8 cellular contexts compared by ENCODE assay signal in the genomic region with DNA sequence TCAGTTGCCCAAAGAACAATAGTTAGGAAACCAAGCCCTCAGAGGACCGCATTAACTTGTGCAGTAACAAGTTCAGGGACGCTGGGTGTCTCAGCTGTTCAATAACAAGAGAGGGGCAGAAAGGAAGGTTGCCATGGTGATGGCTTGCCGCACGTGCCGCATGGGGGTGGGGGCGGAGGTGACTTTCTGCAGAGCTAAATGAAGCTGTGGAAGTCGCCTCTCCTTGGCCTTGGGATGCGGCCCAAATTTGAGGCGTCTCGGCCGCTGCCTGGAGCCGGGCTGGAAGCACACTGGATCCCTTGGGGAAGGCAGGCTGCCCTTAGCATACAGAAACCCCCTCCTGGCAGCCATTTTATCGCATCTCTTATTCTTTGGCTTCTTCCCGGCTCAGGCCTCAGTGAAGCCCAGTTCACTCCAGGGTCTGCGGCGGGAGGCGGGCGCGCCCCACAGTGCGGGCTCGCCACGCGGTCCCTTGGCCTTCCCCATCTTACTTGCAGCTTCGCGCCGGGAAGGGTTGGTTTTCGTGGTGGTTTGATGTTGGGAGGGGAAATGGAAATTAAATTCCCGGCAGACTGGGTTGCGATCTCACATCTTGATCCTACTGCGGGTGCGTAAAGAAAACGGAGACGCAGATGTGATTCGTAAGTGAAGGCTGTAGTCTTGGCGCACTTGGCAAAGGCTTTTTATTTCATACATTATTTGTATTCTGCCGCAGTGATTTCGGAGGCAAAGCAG.
DNase-seq lines count a peak whose midpoint lies in the region; ATAC-seq, FAIRE-seq and TF ChIP-seq lines count a peak whose summit lies in the region.

No MANE protein-coding gene starts in this region.

- dilution Hi-C loops in endothelial cell of umbilical vein (cut with MboI; ENCODE audit: extremely low pct_ligation_motif_present, low sequenced_read_pairs), result no loop called here

- no peaks in the 10 kb centered on the region for H3K9me1 ChIP-seq in endothelial cell of umbilical vein (replicated peaks; ENCODE audit: control insufficient read depth, extremely low read depth, insufficient read depth, low read length)

- POLR2A ChIA-PET in endothelial cell of umbilical vein (lab: Charles Lee), result interaction anchor here (0.6 kb wide), 1 partner anchor 36 kb away, joined by 3 read pairs; no protein-coding TSS in a partner anchor

- H3K9me2 ChIP-seq in hepatocyte (replicated peaks; ENCODE audit: insufficient read depth), result no peaks in the 10 kb centered on the region

- no peaks in the 10 kb centered on the region for H4K20me1 ChIP-seq in endothelial cell of umbilical vein (replicated peaks; ENCODE audit: control insufficient read depth, extremely low read depth, insufficient read depth, low read length)
- no peaks in the 10 kb centered on the region for H4K20me1 ChIP-seq in hepatocyte (ENCODE audit: insufficient read depth, poor library complexity, severe bottlenecking)

- H3K79me2 ChIP-seq in endothelial cell of umbilical vein (ENCODE audit: control insufficient read depth, insufficient read depth, low read length), result no peaks in the 10 kb centered on the region
- H3K79me2 ChIP-seq in hepatocyte, result no peaks in the 10 kb centered on the region

- H3K27ac ChIP-seq in endothelial cell of umbilical vein (ENCODE audit: insufficient read depth, low read depth, low read length), result peak overlapping the region; percentile 32
- H3K27ac ChIP-seq in aorta (ENCODE audit: low read depth in 1 of 2, low read length in 2 of 2), result no peak overlapping the region
- no peak overlapping the region for H3K27ac ChIP-seq in hepatocyte

- CTCF ChIA-PET in endothelial cell of umbilical vein (lab: Charles Lee), result interaction anchor here (1.0 to 2.7 kb wide), 4 partner anchors 27 to 355 kb away, joined by 3 to 12 read pairs (median 6); a partner anchor contains a TSS

- H3K27me3 ChIP-seq in endothelial cell of umbilical vein (ENCODE audit: control insufficient read depth in 2 of 2, insufficient read depth in 2 of 2, low read length in 2 of 2), result no peaks in the 10 kb centered on the region
- no peaks in the 10 kb centered on the region for H3K27me3 ChIP-seq in aorta (ENCODE audit: control insufficient read depth in 1 of 2, insufficient read depth in 2 of 2, low read length in 1 of 2)
- no peaks in the 10 kb centered on the region for H3K27me3 ChIP-seq in hepatocyte

- peak overlapping the region; percentile 72 for H2AFZ ChIP-seq in endothelial cell of umbilical vein (ENCODE audit: low read depth, low read length)
- no peak overlapping the region for H2AFZ ChIP-seq in hepatocyte

- peak overlapping the region; percentile 63 for H3K9ac ChIP-seq in endothelial cell of umbilical vein (replicated peaks; ENCODE audit: extremely low read depth, insufficient read depth, low read length)

- H3K36me3 ChIP-seq in endothelial cell of umbilical vein (ENCODE audit: control insufficient read depth in 2 of 2, extremely low read depth in 1 of 2, insufficient read depth in 2 of 2, low read length in 2 of 2), result no peaks in the 10 kb centered on the region
- H3K36me3 ChIP-seq in aorta (ENCODE audit: control insufficient read depth in 1 of 2, insufficient read depth in 2 of 2, low read length in 1 of 2), result no peaks in the 10 kb centered on the region
- no peaks in the 10 kb centered on the region for H3K36me3 ChIP-seq in hepatocyte (replicated peaks; ENCODE audit: insufficient read depth, low read depth)

- H3K4me3 ChIP-seq in endothelial cell of umbilical vein (replicated peaks in 1 of 3; ENCODE audit: insufficient read depth in 1 of 3, low read depth in 1 of 3, low read length in 3 of 3), result peak overlapping the region; percentile 20 to 46 (median 45)
- H3K4me3 ChIP-seq in aorta (ENCODE audit: low read length in 2 of 2), result no peak overlapping the region
- no peak overlapping the region for H3K4me3 ChIP-seq in hepatocyte

- TF ChIP-seq POLR2A in endothelial cell of umbilical vein (IDR thresholded peaks at IDR 0.05; ENCODE audit: low read depth, low read length), result no peak

- no peak for TF ChIP-seq CTCF in endothelial cell of umbilical vein (IDR thresholded peaks at IDR 0.05; ENCODE audit: extremely low read depth in 1 of 2, insufficient read depth in 1 of 2, low read depth in 1 of 2, low read length in 2 of 2)
- no peak for TF ChIP-seq CTCF in hepatocyte (IDR thresholded peaks at IDR 0.05; ENCODE audit: poor library complexity)

- H3K9me3 ChIP-seq in endothelial cell of umbilical vein (replicated peaks; ENCODE audit: control insufficient read depth, insufficient read depth, low read length) (no peaks in the 10 kb centered on the region), aorta (ENCODE audit: control insufficient read depth, low read length) (peaks cover 3% of the 10 kb centered on the region), hepatocyte (ENCODE audit: low read depth) (no peaks in the 10 kb centered on the region)

- intact Hi-C loops in endothelial cell of umbilical vein (cut with micrococcal nuclease) (loop anchor here (1.0 to 5.0 kb wide), 4 partner anchors 27 to 400 kb away; a partner anchor contains a TSS), aorta (cut with DNase I) (no loop called here)

- WGBS in aorta, 2 donors, result 3 to 7% methylated on average over 37 of the region's 37 CpGs
- 77% methylated on average over 37 of the region's 37 CpGs for WGBS in hepatocyte (ENCODE audit: low lambda C conversion rate, missing lambda C conversion rate)

- peak; percentile 90 for FAIRE-seq in endothelial cell of umbilical vein (lab: Jason Lieb, UNC)

- ATAC-seq in aorta (ENCODE audit: low FRiP score), result peak; percentile 67

- H3K4me2 ChIP-seq in endothelial cell of umbilical vein (ENCODE audit: insufficient read depth, low read length) (peak overlapping the region; percentile 66), hepatocyte (no peak overlapping the region)

- DNase-seq in DMS153 treated with DMSO at 0.1 percent for 48 hours (lab: John Stamatoyannopoulos, UW; ENCODE audit: unreplicated experiment) (peak; percentile 60), NCI-H1930 (lab: John Stamatoyannopoulos, UW) (peak; percentile 70 to 78), endothelial cell of umbilical vein (ENCODE audit: low read depth, low spot score) (peak; percentile 82), mucosa of gallbladder (ENCODE audit: low spot score) (peak; percentile 13), aorta (peak in 1 of 2 donors; percentile 35), activated gamma-delta T cell (lab: John Stamatoyannopoulos, UW) (no peak), hepatocyte (ENCODE audit: low spot score) (no peak), NCI-H2029 (lab: John Stamatoyannopoulos, UW) (no peak)

- H3K4me1 ChIP-seq in endothelial cell of umbilical vein (ENCODE audit: control insufficient read depth, extremely low read depth, insufficient read depth, low read length) (peaks cover 10% of the 10 kb centered on the region), aorta (ENCODE audit: control insufficient read depth in 1 of 2, insufficient read depth in 2 of 2, low read length in 2 of 2) (no peaks in the 10 kb centered on the region), hepatocyte (ENCODE audit: insufficient read depth) (no peaks in the 10 kb centered on the region)

- no TSS peak for BruUV-seq in endothelial cell of umbilical vein (replicated peaks; lab: Mats Ljungman, UMichigan)

TF ChIP-seq in endothelial cell of umbilical vein, 7 proteins besides CTCF, POLR2A, EP300 and RAD21:
- TF ChIP-seq, protein P1, sequence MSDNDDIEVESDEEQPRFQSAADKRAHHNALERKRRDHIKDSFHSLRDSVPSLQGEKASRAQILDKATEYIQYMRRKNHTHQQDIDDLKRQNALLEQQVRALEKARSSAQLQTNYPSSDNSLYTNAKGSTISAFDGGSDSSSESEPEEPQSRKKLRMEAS (IDR thresholded peaks at IDR 0.05; ENCODE audit: insufficient read depth, insufficient read length), result peak; percentile 85
- no peak for TF ChIP-seq MYC (IDR thresholded peaks at IDR 0.05; ENCODE audit: low read depth, low read length)

Comparison
In these comparisons a context has a peak if more than half of its experiments do, and no peak if none do; other contexts are left out.
1. DNase-seq: peak in DMS153 treated with DMSO at 0.1 percent for 48 hours (single experiment), NCI-H1930 (2 of 2), endothelial cell of umbilical vein (single experiment) and mucosa of gallbladder (single experiment); none in activated gamma-delta T cell (single experiment), hepatocyte (single experiment) and NCI-H2029 (single experiment).
2. H3K4me3 ChIP-seq: peak in endothelial cell of umbilical vein (3 of 3); none in aorta (0 of 2) and hepatocyte (single experiment).